8 cellular contexts compared by ENCODE assay signal in genomic region chr6:168370310-168370991, GRCh38. TPM values are rescaled to one million over a fixed set of nuclear protein-coding genes. Genes with fewer than 3 reads are reported as not detected.
DNase-seq lines count a peak whose midpoint lies in the region; ATAC-seq, FAIRE-seq and TF ChIP-seq lines count a peak whose summit lies in the region.

No MANE protein-coding gene starts in this region.

- WGBS in small intestine, 3 donors: 50 to 62% (median 57%) methylated on average over 35 to 43 of the region's 43 CpGs

- H3K4me1 ChIP-seq in SJCRH30 (no peaks in the 10 kb centered on the region), right atrium auricular region (peaks cover 0 to 5% of the 10 kb centered on the region in 2 donors), small intestine (ENCODE audit: control insufficient read depth in 2 of 2, insufficient read depth in 1 of 2, low read depth in 1 of 2, low read length in 1 of 2) (no peaks in the 10 kb centered on the region)

- FAIRE-seq in small intestine (lab: Jason Lieb, UNC): no peak

- H3K27me3 ChIP-seq in SJCRH30: peaks cover 14% of the 10 kb centered on the region; the same call in 1 of the 2 replicates
- no peaks in the 10 kb centered on the region for H3K27me3 ChIP-seq in right atrium auricular region
- H3K27me3 ChIP-seq in small intestine (ENCODE audit: control insufficient read depth in 2 of 2, insufficient read depth in 2 of 2, low read length in 2 of 2): no peaks in the 10 kb centered on the region

- peak; percentile 56 to 88 for TF ChIP-seq CTCF in right atrium auricular region (IDR thresholded peaks at IDR 0.05)

- H3K27ac ChIP-seq in SJCRH30 (no peak overlapping the region), right atrium auricular region (no peak overlapping the region), small intestine (ENCODE audit: low read depth in 1 of 2, low read length in 1 of 2) (no peak overlapping the region)

- no peaks in the 10 kb centered on the region for H3K9me3 ChIP-seq in SJCRH30 (replicated peaks)
- H3K9me3 ChIP-seq in right atrium auricular region: no peaks in the 10 kb centered on the region
- no peaks in the 10 kb centered on the region for H3K9me3 ChIP-seq in small intestine (ENCODE audit: control insufficient read depth, low read depth)

- H3K36me3 ChIP-seq in SJCRH30: no peaks in the 10 kb centered on the region
- H3K36me3 ChIP-seq in right atrium auricular region: no peaks in the 10 kb centered on the region
- H3K36me3 ChIP-seq in small intestine (ENCODE audit: control insufficient read depth in 2 of 2, insufficient read depth in 2 of 2, low read length in 2 of 2): no peaks in the 10 kb centered on the region

- DNase-seq in DMS153 (lab: John Stamatoyannopoulos, UW) (peak; percentile 48), SJCRH30 (peak; percentile 69 to 85), right atrium auricular region (ENCODE audit: low spot score) (peak; percentile 76), small intestine (peak; percentile 63), GOT3 (lab: John Stamatoyannopoulos, UW) (no peak)
- peak; percentile 7 to 65 (median 30) for DNase-seq in activated naive CD4-positive, alpha-beta T cell (lab: John Stamatoyannopoulos, UW)

- ATAC-seq in HG03175 (IDR thresholded peaks at IDR 0.05; ENCODE audit: unreplicated experiment): peak; percentile 66
- ATAC-seq in GM18858 (IDR thresholded peaks at IDR 0.05; ENCODE audit: unreplicated experiment): no peak

- H3K4me3 ChIP-seq in SJCRH30 (no peak overlapping the region), right atrium auricular region (no peak overlapping the region), small intestine (ENCODE audit: low read depth in 1 of 2, low read length in 2 of 2) (no peak overlapping the region)

RNA-seq across cellular contexts. Expression of gene DACT2, which starts 50.9 kb away (rescaled TPM):
- total RNA-seq in SJCRH30 (2014; rRNA removed; shearing (Covaris generic)): not detected in 2 replicates
- total RNA-seq in right atrium auricular region: 1 to 10 TPM; 1.5 to 2.0 TPM
- polyA plus RNA-seq in small intestine: under 1 TPM in 2 of 3 donors, not detected in 1; 0.48 to 0.54 TPM
